In the genomic region with DNA sequence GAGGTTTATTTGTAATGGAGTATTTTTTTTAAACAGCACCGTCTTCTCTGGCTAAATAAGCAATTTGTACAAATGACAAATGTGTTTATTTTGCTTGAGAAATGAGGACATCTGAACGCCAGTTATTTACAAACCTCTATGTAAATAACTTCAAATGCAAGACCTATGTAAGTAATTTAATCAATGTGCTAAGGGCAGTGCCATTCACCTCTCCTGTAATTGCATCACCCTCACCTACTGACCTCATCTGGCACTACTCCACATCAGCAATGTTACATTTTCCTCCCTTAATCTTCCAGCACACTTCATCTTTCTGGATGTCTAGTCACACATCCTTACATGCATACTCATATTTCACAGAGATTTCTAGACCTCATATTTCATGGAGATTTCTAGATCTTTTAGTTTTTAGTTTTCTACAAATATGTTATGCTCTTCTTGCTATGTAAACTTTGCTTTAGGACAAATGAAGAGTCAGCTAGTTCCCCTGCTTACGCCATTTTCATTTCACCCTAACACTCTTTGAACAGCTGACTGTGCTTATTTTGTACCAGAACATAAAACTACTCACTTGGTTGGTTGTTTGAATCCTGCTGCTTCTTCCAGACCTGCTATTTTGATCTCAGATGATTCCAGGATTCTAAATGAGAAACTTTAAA, we compare ENCODE assay signal across 1 cellular context.
TF ChIP-seq lines count a peak whose summit lies in the region.

No MANE protein-coding gene starts in this region.

TF ChIP-seq in H1, 55 proteins besides CTCF, POLR2A, EP300 and RAD21:
- peak; percentile 6; the same call in 1 of the 2 replicates for TF ChIP-seq CEBPB (IDR thresholded peaks at IDR 0.05; ENCODE audit: low read depth, low read length)
- TF ChIP-seq EGR1 (IDR thresholded peaks at IDR 0.05; ENCODE audit: borderline replicate concordance, low read depth, low read length): no peak
- no peak for TF ChIP-seq SIX5 (IDR thresholded peaks at IDR 0.05; ENCODE audit: low read depth, low read length)
